8 cellular contexts compared by ENCODE assay signal in genomic region chr3:184710870-184711365, GRCh38. TPM values are rescaled to one million over a fixed set of nuclear protein-coding genes. Genes with fewer than 3 reads are reported as not detected.
DNase-seq lines count a peak whose midpoint lies in the region; ATAC-seq and TF ChIP-seq lines count a peak whose summit lies in the region.

No MANE protein-coding gene starts in this region.

- H3K27ac ChIP-seq in A673 (ENCODE audit: low read depth, low read length, poor library complexity, severe bottlenecking) (peak overlapping the region; percentile 89), coronary artery (peak overlapping the region; percentile 90 to 92), mesendoderm (ENCODE audit: low read depth, low read length) (peak overlapping the region; percentile 96), tibial nerve (peak overlapping the region; percentile 79 to 94 (median 92))

- H3K56ac ChIP-seq in mesendoderm (ENCODE audit: low read length) = peak overlapping the region; percentile 100

- H3K36me3 ChIP-seq in A673 (ENCODE audit: insufficient read depth, low read length, poor library complexity, severe bottlenecking) (peaks cover 17% of the 10 kb centered on the region), mesendoderm (ENCODE audit: control insufficient read depth, insufficient read depth, low read length) (peaks cover 2% of the 10 kb centered on the region), tibial nerve (peaks cover 0 to 15% (median 0%) of the 10 kb centered on the region in 3 donors)

- peaks cover 14% of the 10 kb centered on the region for H3K79me2 ChIP-seq in mesendoderm (ENCODE audit: control insufficient read depth, insufficient read depth, low read length)

- CTCF ChIA-PET in A673 (lab: Charles Lee) = interaction anchor here (0.6 kb wide), 1 partner anchor 74 kb away, joined by 3 read pairs; no protein-coding TSS in a partner anchor

- H2AK5ac ChIP-seq in mesendoderm (ENCODE audit: low read length) = peak overlapping the region; percentile 72

- no peak for TF ChIP-seq EP300 in tibial nerve (IDR thresholded peaks at IDR 0.05)

- peak overlapping the region; percentile 92 for H3K23ac ChIP-seq in mesendoderm (ENCODE audit: low read length)

- peak overlapping the region; percentile 77 for H3K18ac ChIP-seq in mesendoderm (ENCODE audit: low read length)

- peak overlapping the region; percentile 88 for H3K4me2 ChIP-seq in mesendoderm (ENCODE audit: low read length)

- no peak overlapping the region for H4K8ac ChIP-seq in mesendoderm (ENCODE audit: low read depth, low read length)

- DNase-seq in A673 (ENCODE audit: low spot score) = no peak
- DNase-seq in RKO (ENCODE audit: low spot score) = peak; percentile 48
- no peak for DNase-seq in coronary artery (ENCODE audit: low spot score)
- DNase-seq in mesendoderm = no peak
- DNase-seq in tibial nerve (ENCODE audit: low spot score in 2 of 2) = no peak
- no peak for DNase-seq in AG08395 (ENCODE audit: low spot score)

- H3K27me3 ChIP-seq in A673 (replicated peaks; ENCODE audit: insufficient read depth, low read depth, low read length, poor library complexity) (no peaks in the 10 kb centered on the region), mesendoderm (ENCODE audit: insufficient read depth, low read length, poor library complexity) (no peaks in the 10 kb centered on the region), tibial nerve (no peaks in the 10 kb centered on the region)

- no peak overlapping the region for H2BK120ac ChIP-seq in mesendoderm (ENCODE audit: low read depth, low read length)

- intact Hi-C loops in A673 (cut with micrococcal nuclease; ENCODE audit: unreplicated experiment) = loop anchor here (5.0 kb wide), 1 partner anchor 66 kb away; no protein-coding TSS in a partner anchor

- BruUV-seq in A673 (replicated peaks; lab: Mats Ljungman, UMichigan) = no TSS peak

- H2BK5ac ChIP-seq in mesendoderm (ENCODE audit: low read length) = peak overlapping the region; percentile 62

- POLR2A ChIA-PET in A673 (lab: Charles Lee; ENCODE audit: low non-redundant PET) = no interaction called here

- peak; percentile 67 for ATAC-seq in GM18511 (IDR thresholded peaks at IDR 0.05; ENCODE audit: unreplicated experiment)
- ATAC-seq in HG02981 (IDR thresholded peaks at IDR 0.05; ENCODE audit: unreplicated experiment) = peak; percentile 37

- TF ChIP-seq CTCF in A673 (conservative IDR thresholded peaks at IDR 0.05; ENCODE audit: low read depth, low read length) (no peak), coronary artery (IDR thresholded peaks at IDR 0.05) (no peak), tibial nerve (IDR thresholded peaks at IDR 0.05) (no peak)

- H3K9ac ChIP-seq in mesendoderm (ENCODE audit: low read length) = peak overlapping the region; percentile 99

- H3K9me3 ChIP-seq in A673 (ENCODE audit: low read depth, low read length, poor library complexity, severe bottlenecking) (peaks cover 6% of the 10 kb centered on the region), tibial nerve (no peaks in the 10 kb centered on the region)

- WGBS in mesendoderm (ENCODE audit: extremely low coverage, insufficient coverage, low lambda C conversion rate) = no CpG with 5 or more reads among the region's 13 CpGs
- 5 to 14% methylated on average over 13 of the region's 13 CpGs for WGBS in tibial nerve, 2 donors

- peaks cover 16% of the 10 kb centered on the region for H3K79me1 ChIP-seq in mesendoderm (ENCODE audit: low read length)

- H3K4me1 ChIP-seq in A673 (ENCODE audit: insufficient read depth, low read length, poor library complexity, severe bottlenecking) (peaks cover 17% of the 10 kb centered on the region), mesendoderm (ENCODE audit: control insufficient read depth, low read depth, low read length) (peaks cover 3% of the 10 kb centered on the region), tibial nerve (peaks cover 0 to 42% (median 19%) of the 10 kb centered on the region in 4 donors)

- peak overlapping the region; percentile 0 for H3K4ac ChIP-seq in mesendoderm (ENCODE audit: low read depth, low read length)

- no peak overlapping the region for H2BK15ac ChIP-seq in mesendoderm (replicated peaks; ENCODE audit: low read depth)

- H4K5ac ChIP-seq in mesendoderm (ENCODE audit: low read length) = no peak overlapping the region

- no peak for TF ChIP-seq POLR2A in tibial nerve (IDR thresholded peaks at IDR 0.05)

- peak overlapping the region; percentile 75 for H3K4me3 ChIP-seq in A673 (ENCODE audit: low read depth, low read length, poor library complexity, severe bottlenecking)
- H3K4me3 ChIP-seq in coronary artery = peak overlapping the region; percentile 84
- peak overlapping the region; percentile 83 for H3K4me3 ChIP-seq in mesendoderm (ENCODE audit: low read length)
- peak overlapping the region; percentile 65 to 92 (median 78) for H3K4me3 ChIP-seq in tibial nerve

RNA-seq across cellular contexts. Expression of gene MAGEF1, which starts 0.9 kb away (rescaled TPM):
- total RNA-seq in A673 (2021) = 47.6 and 51.2 TPM in 2 replicates
- 39.9 TPM for polyA plus RNA-seq in mesendoderm (2013, experiment 1 of 2)
- 40.8 TPM for polyA plus RNA-seq in mesendoderm (2013, experiment 2 of 2)
- 10 to 100 TPM; 29.6 to 48.1 (median 42.4) TPM for total RNA-seq in tibial nerve
